In the genomic region with DNA sequence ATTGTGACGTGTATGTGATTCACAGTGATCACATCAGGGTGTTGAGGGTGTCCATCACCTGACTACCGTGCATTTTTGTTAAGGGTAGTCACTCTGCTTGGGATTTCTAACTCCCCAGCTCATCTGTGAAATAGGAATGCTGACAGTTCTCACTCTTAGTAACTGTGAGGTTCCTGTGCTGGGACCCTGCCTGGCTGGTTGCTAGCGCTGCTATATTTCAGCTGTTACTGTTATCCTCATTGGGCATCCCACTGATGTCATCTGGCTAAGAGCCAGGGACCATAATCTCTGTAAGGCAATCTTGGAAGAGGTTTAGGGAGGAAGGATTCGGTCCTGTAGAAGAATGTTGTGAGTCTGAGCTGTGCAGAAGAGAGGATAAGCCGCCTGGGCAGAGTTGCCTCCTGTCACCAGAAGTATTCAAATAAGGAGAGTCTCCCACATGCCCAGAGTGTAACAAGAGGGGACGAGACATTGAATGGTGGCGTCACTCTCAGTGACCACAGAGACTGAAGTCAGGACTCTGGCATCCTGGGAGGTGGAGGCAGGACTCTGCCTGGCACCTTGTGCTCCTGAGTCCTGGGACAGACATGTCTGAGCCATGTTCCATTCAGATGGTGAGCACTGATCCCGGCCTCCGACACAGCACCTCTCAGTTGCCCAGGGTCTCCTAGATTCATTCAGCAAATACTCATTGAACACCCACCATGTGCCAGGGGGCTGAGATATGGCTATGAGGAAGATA, we compare ENCODE assay signal across 12 cellular contexts. TPM values are rescaled to one million over a fixed set of nuclear protein-coding genes. Genes with fewer than 3 reads are reported as not detected.
DNase-seq lines count a peak whose midpoint lies in the region; ATAC-seq and TF ChIP-seq lines count a peak whose summit lies in the region.
"Had no signal": no experiment of that assay in that cellular context is flagged by ENCODE, and none has a peak within 500 bp of the region (broad histone marks: within the 10 kb centered on the region; RNA-seq: fewer than 3 reads in every experiment).

No MANE protein-coding gene starts in this region.

- peaks cover 28% of the 10 kb centered on the region for H3K4me1 Mint-ChIP-seq in osteocyte (ENCODE audit: unreplicated experiment)
- no peaks in the 10 kb centered on the region for H3K4me1 Mint-ChIP-seq in stimulated activated memory B cell treated with anti-CD40 and anti-IgM and Interleukin-4, amounts not matched to agents 10 μg/mL and 1 μg/mL and 100 μg/mL, for 72 hours

- H3K9ac ChIP-seq in neuronal stem cell (ENCODE audit: low read depth, low read length, poor library complexity), result no peak overlapping the region

- peak overlapping the region; percentile 48 for H3K4me2 ChIP-seq in PC-9
- no peak overlapping the region for H3K4me2 ChIP-seq in neuronal stem cell (ENCODE audit: insufficient read depth, low read length, poor library complexity, severe bottlenecking)

- H3K27ac ChIP-seq in PC-9 (peak overlapping the region; percentile 38), neuronal stem cell (replicated peaks; ENCODE audit: low read length) (no peak overlapping the region)
- H3K27ac ChIP-seq: SJSA1 had no signal

- H3K9me3 ChIP-seq in PC-9 (ENCODE audit: insufficient read depth, low read depth), result no peaks in the 10 kb centered on the region
- no peaks in the 10 kb centered on the region for H3K9me3 ChIP-seq in neuronal stem cell (replicated peaks in 1 of 2; ENCODE audit: control insufficient read depth in 2 of 2, insufficient read depth in 1 of 2, low read depth in 1 of 2, low read length in 2 of 2)
- H3K9me3 ChIP-seq: SJSA1 had no signal

- H3K4me1 ChIP-seq in PC-9 (replicated peaks; ENCODE audit: insufficient read depth), result peaks cover 36% of the 10 kb centered on the region
- peaks cover 0 to 7% of the 10 kb centered on the region in 2 donors for H3K4me1 ChIP-seq in neuronal stem cell (ENCODE audit: control insufficient read depth in 2 of 2, insufficient read depth in 1 of 2, low read depth in 1 of 2, low read length in 2 of 2)
- H3K4me1 ChIP-seq: SJSA1 had no signal

- H3K36me3 Mint-ChIP-seq in osteocyte (ENCODE audit: unreplicated experiment), result peaks cover 13% of the 10 kb centered on the region
- no peaks in the 10 kb centered on the region for H3K36me3 Mint-ChIP-seq in stimulated activated memory B cell treated with anti-CD40 and anti-IgM and Interleukin-4, amounts not matched to agents 10 μg/mL and 1 μg/mL and 100 μg/mL, for 72 hours

- intact Hi-C loops in PC-9 (cut with micrococcal nuclease; ENCODE audit: unreplicated experiment), result loop anchor here (2.0 kb wide), 2 partner anchors 62 to 94 kb away; no protein-coding TSS in a partner anchor

- no peaks in the 10 kb centered on the region for H3K79me2 ChIP-seq in PC-9 (ENCODE audit: low read depth)

- no peaks in the 10 kb centered on the region for H4K20me1 ChIP-seq in PC-9 (ENCODE audit: insufficient read depth)

- TF ChIP-seq CTCF in PC-9 (conservative IDR thresholded peaks at IDR 0.05), result no peak
- TF ChIP-seq CTCF in osteocyte (IDR thresholded peaks at IDR 0.05), result no peak

- no peak overlapping the region for H4K8ac ChIP-seq in neuronal stem cell (ENCODE audit: low read depth, low read length)

- no peak overlapping the region for H2AK5ac ChIP-seq in neuronal stem cell (ENCODE audit: low read depth, low read length)

- WGBS in neuronal stem cell (ENCODE audit: extremely low coverage in 2 of 2, insufficient read length in 2 of 2, insufficient replicate concordance in 1 of 2), 2 donors, result no CpG with 5 or more reads among the region's 9 CpGs

- H3F3A ChIP-seq in PC-9 (ENCODE audit: insufficient read depth, low read depth), result peaks cover 22% of the 10 kb centered on the region

- H3K4ac ChIP-seq in neuronal stem cell (ENCODE audit: low read length), result no peak overlapping the region

- H3K36me3 ChIP-seq in PC-9 (ENCODE audit: low read depth) (no peaks in the 10 kb centered on the region), neuronal stem cell (replicated peaks in 1 of 2; ENCODE audit: control insufficient read depth in 2 of 2, insufficient read depth in 2 of 2, low read length in 2 of 2) (peaks cover 0 to 2% of the 10 kb centered on the region in 2 donors)
- H3K36me3 ChIP-seq: SJSA1 had no signal

- no TSS peak for BruUV-seq in PC-9 (replicated peaks; lab: Mats Ljungman, UMichigan)

- no peaks in the 10 kb centered on the region for H3K9me2 ChIP-seq in PC-9 (ENCODE audit: insufficient read depth)

- POLR2A ChIA-PET in PC-9 (lab: Charles Lee; ENCODE audit: unreplicated experiment), result no interaction called here

- peaks cover 2% of the 10 kb centered on the region for H3K79me1 ChIP-seq in neuronal stem cell (ENCODE audit: low read depth, low read length)

- DNase-seq in Daoy (ENCODE audit: low read depth), result peak; percentile 61
- DNase-seq in PC-9, result peak; percentile 59 to 91
- DNase-seq in osteocyte (ENCODE audit: extremely low spot score, unreplicated experiment), result no peak
- no peak for DNase-seq in NCI-H510A (lab: John Stamatoyannopoulos, UW)
- DNase-seq in T-helper 1 cell, result no peak
- DNase-seq in neuronal stem cell (ENCODE audit: low spot score), result no peak
- DNase-seq: activated CD8-positive, alpha-beta T cell treated with anti-CD3 and anti-CD28 coated beads for 36 hours; NCI-H187 treated with DMSO at 0.1 percent for 48 hours; stimulated activated CD4-positive, alpha-beta T cell treated with anti-CD3 and anti-CD28 coated beads, Interleukin-2, amount 100 ng/mL, for 24 hours had no signal

- H3K4me3 ChIP-seq in PC-9, result no peak overlapping the region
- H3K4me3 ChIP-seq in neuronal stem cell (ENCODE audit: low read length in 2 of 2), result no peak overlapping the region
- H3K4me3 ChIP-seq: SJSA1 had no signal

- H4K91ac ChIP-seq in neuronal stem cell (ENCODE audit: low read depth, low read length, poor library complexity), result no peak overlapping the region

- CTCF ChIA-PET in PC-9 (lab: Charles Lee), result no interaction called here

- H3K14ac ChIP-seq in neuronal stem cell (ENCODE audit: low read length), result no peak overlapping the region

- no peak overlapping the region for H2BK12ac ChIP-seq in neuronal stem cell (ENCODE audit: low read length)

- no peak overlapping the region for H3K18ac ChIP-seq in neuronal stem cell (ENCODE audit: low read length)

- no peaks in the 10 kb centered on the region for H3K27me3 Mint-ChIP-seq in osteocyte (ENCODE audit: unreplicated experiment)
- H3K27me3 Mint-ChIP-seq in stimulated activated memory B cell treated with anti-CD40 and anti-IgM and Interleukin-4, amounts not matched to agents 10 μg/mL and 1 μg/mL and 100 μg/mL, for 72 hours, result peaks cover 13% of the 10 kb centered on the region
- H3K27me3 Mint-ChIP-seq: activated CD8-positive, alpha-beta T cell treated with anti-CD3 and anti-CD28 coated beads for 36 hours had no signal

- H3K27me3 ChIP-seq in PC-9 (ENCODE audit: insufficient read depth, low read depth) (no peaks in the 10 kb centered on the region), neuronal stem cell (ENCODE audit: control insufficient read depth in 3 of 3, insufficient read depth in 3 of 3, low read depth in 1 of 3, low read length in 3 of 3) (peaks cover 0 to 5% (median 0%) of the 10 kb centered on the region in 3 experiments)
- H3K27me3 ChIP-seq: SJSA1 had no signal

- no peaks in the 10 kb centered on the region for H3K9me3 Mint-ChIP-seq in osteocyte (ENCODE audit: unreplicated experiment)
- H3K9me3 Mint-ChIP-seq in stimulated activated memory B cell treated with anti-CD40 and anti-IgM and Interleukin-4, amounts not matched to agents 10 μg/mL and 1 μg/mL and 100 μg/mL, for 72 hours, result no peaks in the 10 kb centered on the region
- H3K9me3 Mint-ChIP-seq: activated CD8-positive, alpha-beta T cell treated with anti-CD3 and anti-CD28 coated beads for 36 hours had no signal

- H3K23ac ChIP-seq in neuronal stem cell (ENCODE audit: low read depth, low read length, poor library complexity), result no peak overlapping the region

- no peak overlapping the region for H2BK5ac ChIP-seq in neuronal stem cell (ENCODE audit: low read length)

- peak overlapping the region; percentile 1 for H3K27ac Mint-ChIP-seq in osteocyte (ENCODE audit: unreplicated experiment)
- no peak overlapping the region for H3K27ac Mint-ChIP-seq in stimulated activated memory B cell treated with anti-CD40 and anti-IgM and Interleukin-4, amounts not matched to agents 10 μg/mL and 1 μg/mL and 100 μg/mL, for 72 hours
- H3K27ac Mint-ChIP-seq: activated CD8-positive, alpha-beta T cell treated with anti-CD3 and anti-CD28 coated beads for 36 hours had no signal

- no peak overlapping the region for H2BK15ac ChIP-seq in neuronal stem cell (ENCODE audit: low read length)

- ATAC-seq in esophagus mucosa, result peak; percentile 83
- ATAC-seq in stimulated activated memory B cell treated with anti-CD40 and anti-IgM and Interleukin-4, amounts not matched to agents 10 μg/mL and 1 μg/mL and 100 μg/mL, for 72 hours, result no peak
- ATAC-seq: activated CD8-positive, alpha-beta T cell treated with anti-CD3 and anti-CD28 coated beads for 36 hours had no signal

- no peak overlapping the region for H3K4me3 Mint-ChIP-seq in osteocyte (ENCODE audit: unreplicated experiment)
- H3K4me3 Mint-ChIP-seq in stimulated activated memory B cell treated with anti-CD40 and anti-IgM and Interleukin-4, amounts not matched to agents 10 μg/mL and 1 μg/mL and 100 μg/mL, for 72 hours, result no peak overlapping the region
- H3K4me3 Mint-ChIP-seq: activated CD8-positive, alpha-beta T cell treated with anti-CD3 and anti-CD28 coated beads for 36 hours had no signal

- no peak overlapping the region for H2AFZ ChIP-seq in PC-9
- H2AFZ ChIP-seq in neuronal stem cell (ENCODE audit: low read length), result no peak overlapping the region

- no peak overlapping the region for H2BK120ac ChIP-seq in neuronal stem cell (ENCODE audit: low read depth, low read length)

RNA-seq across cellular contexts. Expression of a gene that starts 52.2 kb away (rescaled TPM):
- total RNA-seq in Daoy (2014; rRNA removed; shearing (Covaris generic)), result 8.8 and 17.9 TPM in 2 replicates
- total RNA-seq in PC-9 (2021) (0.57 and 1.8 TPM in 2 replicates), esophagus mucosa (10.4 TPM), osteocyte (215 and 251 TPM in 2 replicates)
- 12.1 TPM for polyA plus RNA-seq in neuronal stem cell (2013, experiment 1 of 2)
- polyA plus RNA-seq in neuronal stem cell (2013, experiment 2 of 2), result 12.3 TPM

Comparison
In these comparisons a context has a peak if more than half of its experiments do, and no peak if none do; other contexts are left out.
1. DNase-seq: peak in Daoy (single experiment) and PC-9 (2 of 2); none in osteocyte (single experiment), NCI-H510A (single experiment), T-helper 1 cell (0 of 5) and neuronal stem cell (single experiment).
2. RNA of a gene that starts 52.2 kb away (total RNA-seq): 215 to 251 TPM in osteocyte; 8.8 to 17.9 TPM in Daoy, 10.4 TPM in esophagus mucosa (single experiment) and 0.57 to 1.8 TPM in PC-9; every median in the first group is over 10 times any median in the second.